In genomic region chr11:128022007-128022368, GRCh38 we compare ENCODE assay signal across 14 cellular contexts.
DNase-seq lines count a peak whose midpoint lies in the region; ATAC-seq and TF ChIP-seq lines count a peak whose summit lies in the region.
"Had no signal": no experiment of that assay in that cellular context is flagged by ENCODE, and none has a peak within 500 bp of the region (broad histone marks: within the 10 kb centered on the region; RNA-seq: fewer than 3 reads in every experiment).

No MANE protein-coding gene starts in this region.

- intact Hi-C loops in gastrocnemius medialis (cut with DNase I; ENCODE audit: low total_unique reads): no loop called here
- intact Hi-C loops in posterior cingulate gyrus (cut with DNase I): no loop called here

- H3K27me3 ChIP-seq in GM23338 (ENCODE audit: insufficient read depth) (no peaks in the 10 kb centered on the region), foreskin keratinocyte (no peaks in the 10 kb centered on the region), gastrocnemius medialis (no peaks in the 10 kb centered on the region)
- H3K27me3 ChIP-seq: MG63, neutrophil had no signal

- TF ChIP-seq CTCF in GM23338 (conservative IDR thresholded peaks at IDR 0.05; ENCODE audit: low read depth in 2 of 2) (no peak), RWPE1 (conservative IDR thresholded peaks at IDR 0.05; ENCODE audit: low read depth) (no peak), foreskin keratinocyte (conservative IDR thresholded peaks at IDR 0.05) (no peak), gastrocnemius medialis (IDR thresholded peaks at IDR 0.05 in 4 of 5, conservative IDR thresholded peaks at IDR 0.05 in 1 of 5) (no peak)

- no peaks in the 10 kb centered on the region for H3K9me2 ChIP-seq in GM23338 (ENCODE audit: insufficient read depth)

- H3K27me3 Mint-ChIP-seq in GM23338 (ENCODE audit: insufficient read depth, low read depth, poor library complexity): no peaks in the 10 kb centered on the region

- in situ Hi-C loops in gastrocnemius medialis (cut with MboI; ENCODE audit: low sequenced_read_pairs in 4 of 4): no loop called here

- H3K79me2 ChIP-seq in GM23338 (replicated peaks; ENCODE audit: insufficient read depth): no peaks in the 10 kb centered on the region

- no peaks in the 10 kb centered on the region for H3K9me3 ChIP-seq in gastrocnemius medialis
- H3K9me3 ChIP-seq: MG63, neutrophil had no signal

- H3K4me3 ChIP-seq in GM23338 (no peak overlapping the region), gastrocnemius medialis (no peak overlapping the region)
- H3K4me3 ChIP-seq: MG63 had no signal

- no peak overlapping the region for H3K4me3 Mint-ChIP-seq in GM23338
- H3K4me3 Mint-ChIP-seq: activated T-helper 1 cell treated with anti-CD3 and anti-CD28 coated beads, Interleukin-12 subunit alpha, Interleukin-12 subunit beta, Interleukin-2, Interleukin-4 antibody, amounts not matched to agents 30 ng/mL and 10 ng/mL and 1 ng/mL, durations not matched to agents 14 hours and 24 hours and 36 hours; T-helper 1 cell treated with Interleukin-12 subunit alpha and Interleukin-12 subunit beta and Interleukin-4 antibody, amounts not matched to agents 30 μg/mL and 1 μg/mL, for 36 hours had no signal

- CTCF ChIA-PET in RWPE1 (lab: Yijun Ruan, JAX): interaction anchor here (0.6 kb wide), 1 partner anchor 421 kb away, joined by 3 read pairs; no protein-coding TSS in a partner anchor

- peak; percentile 64 for ATAC-seq in GM18499 (IDR thresholded peaks at IDR 0.05; ENCODE audit: insufficient read depth, unreplicated experiment)
- no peak for ATAC-seq in GM23338
- peak; percentile 63 for ATAC-seq in foreskin keratinocyte
- ATAC-seq in gastrocnemius medialis: no peak

- H3K27ac Mint-ChIP-seq in GM23338: no peak overlapping the region
- H3K27ac Mint-ChIP-seq: activated T-helper 1 cell treated with anti-CD3 and anti-CD28 coated beads, Interleukin-12 subunit alpha, Interleukin-12 subunit beta, Interleukin-2, Interleukin-4 antibody, amounts not matched to agents 30 ng/mL and 10 ng/mL and 1 ng/mL, durations not matched to agents 14 hours and 24 hours and 36 hours; T-helper 1 cell treated with Interleukin-12 subunit alpha and Interleukin-12 subunit beta and Interleukin-4 antibody, amounts not matched to agents 30 μg/mL and 1 μg/mL, for 36 hours had no signal

- H3K4me1 ChIP-seq in GM23338 (ENCODE audit: insufficient read depth) (no peaks in the 10 kb centered on the region), foreskin keratinocyte (no peaks in the 10 kb centered on the region), gastrocnemius medialis (no peaks in the 10 kb centered on the region)

- 0 out of 2 replicates have a peak overlapping the region, but pooled peaks have one; percentile 43 for H2AFZ ChIP-seq in GM23338

- H3K36me3 ChIP-seq in GM23338 (ENCODE audit: insufficient read depth): no peaks in the 10 kb centered on the region
- H3K36me3 ChIP-seq in gastrocnemius medialis: no peaks in the 10 kb centered on the region
- H3K36me3 ChIP-seq: MG63, neutrophil had no signal

- H3K27ac ChIP-seq in GM23338 (ENCODE audit: low read depth): no peak overlapping the region
- peak overlapping the region; percentile 27 for H3K27ac ChIP-seq in RWPE1
- H3K27ac ChIP-seq in foreskin keratinocyte: no peak overlapping the region
- H3K27ac ChIP-seq in gastrocnemius medialis: no peak overlapping the region
- H3K27ac ChIP-seq: neutrophil had no signal

- no peak for TF ChIP-seq POLR2A in gastrocnemius medialis (IDR thresholded peaks at IDR 0.05)

- H3K4me2 ChIP-seq in GM23338: no peak overlapping the region

- H3K4me1 Mint-ChIP-seq in GM23338: no peaks in the 10 kb centered on the region

- DNase-seq in GM23338 (ENCODE audit: low spot score) (no peak), RWPE1 (ENCODE audit: low spot score) (no peak), foreskin keratinocyte (peak in 1 of 2 donors; percentile 53), superior temporal gyrus (ENCODE audit: extremely low spot score) (no peak), gastrocnemius medialis (no peak), DMS 273 treated with DMSO at 0.1 percent for 48 hours (lab: John Stamatoyannopoulos, UW) (no peak), posterior cingulate gyrus (no peak)
- DNase-seq: effector CD4-positive, alpha-beta T cell; MG63; NCI-H526 treated with DMSO at 0.1 percent for 48 hours had no signal

- no peaks in the 10 kb centered on the region for H3K9me3 Mint-ChIP-seq in GM23338
- H3K9me3 Mint-ChIP-seq: activated T-helper 1 cell treated with anti-CD3 and anti-CD28 coated beads, Interleukin-12 subunit alpha, Interleukin-12 subunit beta, Interleukin-2, Interleukin-4 antibody, amounts not matched to agents 30 ng/mL and 10 ng/mL and 1 ng/mL, durations not matched to agents 14 hours and 24 hours and 36 hours; T-helper 1 cell treated with Interleukin-12 subunit alpha and Interleukin-12 subunit beta and Interleukin-4 antibody, amounts not matched to agents 30 μg/mL and 1 μg/mL, for 36 hours had no signal

- no peaks in the 10 kb centered on the region for H3F3A ChIP-seq in GM23338 (replicated peaks; ENCODE audit: low read depth)

- POLR2A ChIA-PET in RWPE1 (lab: Yijun Ruan, JAX; ENCODE audit: low non-redundant PET): no interaction called here

- H3K36me3 Mint-ChIP-seq in GM23338 (ENCODE audit: low read depth): no peaks in the 10 kb centered on the region

- H4K20me1 ChIP-seq in GM23338 (replicated peaks; ENCODE audit: insufficient read depth): no peaks in the 10 kb centered on the region

TF ChIP-seq in GM23338, 12 proteins besides CTCF, POLR2A, EP300 and RAD21:
- TF ChIP-seq REST (IDR thresholded peaks at IDR 0.05; ENCODE audit: unreplicated experiment) (no peak), STAT1 (IDR thresholded peaks at IDR 0.05; ENCODE audit: unreplicated experiment) (no peak), POLR2AphosphoS5 (IDR thresholded peaks at IDR 0.05; ENCODE audit: low read depth) (no peak)

Comparison
In these comparisons a context has a peak if more than half of its experiments do, and no peak if none do; other contexts are left out.
1. ATAC-seq: peak in GM18499 (single experiment) and foreskin keratinocyte (single experiment); none in GM23338 (single experiment) and gastrocnemius medialis (0 of 2).